ENCODE assay signal across 8 cellular contexts in the genomic region with DNA sequence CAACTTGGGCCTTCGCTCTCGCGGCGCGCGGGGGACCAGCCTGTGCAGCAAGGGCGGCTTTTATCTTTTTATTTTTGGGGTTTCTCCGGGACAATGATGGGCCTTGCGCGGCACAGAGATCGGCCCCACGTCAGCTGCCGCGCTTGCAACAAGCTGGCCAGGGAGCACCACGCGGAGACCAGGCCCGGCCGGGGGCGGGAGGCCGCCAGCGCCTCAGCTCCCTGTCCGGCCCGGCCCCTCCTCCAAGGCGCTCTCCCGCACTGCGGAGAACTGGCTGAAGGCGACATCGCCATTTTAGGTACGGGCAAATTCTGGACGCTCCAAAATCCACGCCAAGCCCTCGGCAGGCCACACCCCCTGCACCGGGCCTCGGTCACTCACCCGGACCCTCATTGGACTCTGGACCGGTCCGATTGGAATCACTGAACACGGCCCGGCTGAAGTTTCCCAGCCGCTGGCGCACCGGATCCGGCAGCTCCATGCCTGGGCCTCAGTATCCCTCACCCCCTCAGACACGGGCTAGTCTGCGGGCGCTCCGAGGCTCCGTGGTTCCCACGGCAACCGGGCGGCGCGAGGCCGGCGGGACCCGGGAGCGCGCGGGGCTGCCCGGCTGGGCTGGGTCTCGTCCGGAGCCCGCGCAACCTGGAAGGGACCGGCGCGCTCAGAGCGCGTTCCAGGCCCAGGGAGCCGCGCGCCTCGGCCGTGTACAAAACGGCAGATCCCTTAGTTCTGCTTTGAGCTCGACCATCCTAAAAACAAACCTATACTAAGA. TPM values are rescaled to one million over a fixed set of nuclear protein-coding genes. Genes with fewer than 3 reads are reported as not detected.
DNase-seq lines count a peak whose midpoint lies in the region; ATAC-seq and TF ChIP-seq lines count a peak whose summit lies in the region.

Gene TMEM17, minus strand, starts transcription at position 547 of the 772 bp plus-strand sequence. Its CDS starts 66 bp downstream, at position 481.

- intact Hi-C loops in CD8-positive, alpha-beta T cell (cut with DNase I, micrococcal nuclease): no loop called here

- ATAC-seq in CD8-positive, alpha-beta T cell: peak; percentile 17
- peak; percentile 81 for ATAC-seq in HG03196 (IDR thresholded peaks at IDR 0.05; ENCODE audit: unreplicated experiment)
- ATAC-seq in stimulated activated naive B cell treated with anti-CD40 and anti-IgM and Interleukin-4, amounts not matched to agents 10 μg/mL and 1 μg/mL and 100 μg/mL, for 72 hours (replicated peaks): peak; percentile 86 to 87

- WGBS in mesodermal cell (ENCODE audit: insufficient coverage in 2 of 2), 2 experiments: 1 to 2% methylated on average over 59 to 61 of the region's 76 CpGs

- POLR2A ChIA-PET in CD8-positive, alpha-beta T cell (lab: Charles Lee): interaction anchor here (0.9 kb wide), 1 partner anchor 9 kb away, joined by 4 read pairs; no protein-coding TSS in a partner anchor
- POLR2A ChIA-PET in activated CD4-positive, alpha-beta T cell treated with anti-CD3 and anti-CD28 coated beads, Interleukin-2, amount 10 ng/mL, durations not matched to agents 7 days and 5 days (lab: Charles Lee): no interaction called here

- H3K36me3 ChIP-seq in CD8-positive, alpha-beta T cell (ENCODE audit: insufficient read depth, low read length): no peaks in the 10 kb centered on the region
- H3K36me3 ChIP-seq in mesodermal cell (ENCODE audit: control insufficient read depth, insufficient read depth, low read length): no peaks in the 10 kb centered on the region

- H3K4me1 ChIP-seq in CD8-positive, alpha-beta T cell (ENCODE audit: insufficient read depth, low read length): peaks cover 5% of the 10 kb centered on the region
- H3K4me1 ChIP-seq in mesodermal cell (ENCODE audit: control insufficient read depth, insufficient read depth, low read length, poor library complexity, severe bottlenecking): no peaks in the 10 kb centered on the region

- H3K27me3 Mint-ChIP-seq in CD8-positive, alpha-beta T cell (ENCODE audit: low read depth): peaks cover 26% of the 10 kb centered on the region
- peaks cover 26% of the 10 kb centered on the region for H3K27me3 Mint-ChIP-seq in activated CD4-positive, alpha-beta T cell treated with anti-CD3 and anti-CD28 coated beads, Interleukin-2, amount 10 ng/mL, durations not matched to agents 7 days and 5 days
- H3K27me3 Mint-ChIP-seq in stimulated activated naive B cell treated with anti-CD40 and anti-IgM and Interleukin-4, amounts not matched to agents 10 μg/mL and 1 μg/mL and 100 μg/mL, for 72 hours: peaks cover 12 to 20% of the 10 kb centered on the region in 2 donors

- CTCF ChIA-PET in CD8-positive, alpha-beta T cell (lab: Charles Lee): no interaction called here
- CTCF ChIA-PET in activated CD4-positive, alpha-beta T cell treated with anti-CD3 and anti-CD28 coated beads, Interleukin-2, amount 10 ng/mL, durations not matched to agents 7 days and 5 days (lab: Charles Lee): no interaction called here

- peak in 3 of 7 experiments; percentile 8 to 48 (median 34) for DNase-seq in CD8-positive, alpha-beta T cell
- DNase-seq in NCI-H2227 treated with DMSO at 0.1 percent for 48 hours (lab: John Stamatoyannopoulos, UW): peak; percentile 97
- peak; percentile 25 for DNase-seq in activated CD4-positive, alpha-beta T cell treated with anti-CD3 and anti-CD28 coated beads, Interleukin-2, amount 10 ng/mL, durations not matched to agents 7 days and 5 days
- no peak for DNase-seq in epithelial cell of prostate (ENCODE audit: low read depth, low spot score)
- peak; percentile 56 for DNase-seq in stimulated activated naive B cell treated with anti-CD40 and anti-IgM and Interleukin-4, amounts not matched to agents 10 μg/mL and 1 μg/mL and 100 μg/mL, for 72 hours

- peak within 1 kb of the TSS; percentile 44 for H3K4me3 ChIP-seq in CD8-positive, alpha-beta T cell (ENCODE audit: low read depth, low read length)
- peak within 1 kb of the TSS; percentile 56 for H3K4me3 ChIP-seq in mesodermal cell (ENCODE audit: extremely low read depth, insufficient read depth, low read length, poor library complexity, severe bottlenecking)

- TF ChIP-seq CTCF in CD8-positive, alpha-beta T cell (IDR thresholded peaks at IDR 0.05): no peak

- H3K9me3 ChIP-seq in CD8-positive, alpha-beta T cell (ENCODE audit: low read length): no peaks in the 10 kb centered on the region
- no peaks in the 10 kb centered on the region for H3K9me3 ChIP-seq in mesodermal cell (ENCODE audit: control insufficient read depth, low read length)

- H3K9me3 Mint-ChIP-seq in CD8-positive, alpha-beta T cell: no peaks in the 10 kb centered on the region
- H3K9me3 Mint-ChIP-seq in activated CD4-positive, alpha-beta T cell treated with anti-CD3 and anti-CD28 coated beads, Interleukin-2, amount 10 ng/mL, durations not matched to agents 7 days and 5 days: no peaks in the 10 kb centered on the region
- H3K9me3 Mint-ChIP-seq in stimulated activated naive B cell treated with anti-CD40 and anti-IgM and Interleukin-4, amounts not matched to agents 10 μg/mL and 1 μg/mL and 100 μg/mL, for 72 hours: no peaks in the 10 kb centered on the region

- no peaks in the 10 kb centered on the region for H3K36me3 Mint-ChIP-seq in CD8-positive, alpha-beta T cell
- H3K36me3 Mint-ChIP-seq in activated CD4-positive, alpha-beta T cell treated with anti-CD3 and anti-CD28 coated beads, Interleukin-2, amount 10 ng/mL, durations not matched to agents 7 days and 5 days (ENCODE audit: low read depth): no peaks in the 10 kb centered on the region
- H3K36me3 Mint-ChIP-seq in stimulated activated naive B cell treated with anti-CD40 and anti-IgM and Interleukin-4, amounts not matched to agents 10 μg/mL and 1 μg/mL and 100 μg/mL, for 72 hours: no peaks in the 10 kb centered on the region

- peak within 1 kb of the TSS; percentile 49 for H3K27ac Mint-ChIP-seq in CD8-positive, alpha-beta T cell
- no peak within 1 kb of the TSS for H3K27ac Mint-ChIP-seq in activated CD4-positive, alpha-beta T cell treated with anti-CD3 and anti-CD28 coated beads, Interleukin-2, amount 10 ng/mL, durations not matched to agents 7 days and 5 days
- peak within 1 kb of the TSS; percentile 85 for H3K27ac Mint-ChIP-seq in stimulated activated naive B cell treated with anti-CD40 and anti-IgM and Interleukin-4, amounts not matched to agents 10 μg/mL and 1 μg/mL and 100 μg/mL, for 72 hours

- peak; percentile 38 for TF ChIP-seq POLR2A in GM19193 (IDR thresholded peaks at IDR 0.05; ENCODE audit: extremely low read depth, insufficient read depth, insufficient read length)

- H3K4me3 Mint-ChIP-seq in CD8-positive, alpha-beta T cell: peak within 1 kb of the TSS; percentile 71
- peak within 1 kb of the TSS; percentile 67 for H3K4me3 Mint-ChIP-seq in activated CD4-positive, alpha-beta T cell treated with anti-CD3 and anti-CD28 coated beads, Interleukin-2, amount 10 ng/mL, durations not matched to agents 7 days and 5 days
- H3K4me3 Mint-ChIP-seq in stimulated activated naive B cell treated with anti-CD40 and anti-IgM and Interleukin-4, amounts not matched to agents 10 μg/mL and 1 μg/mL and 100 μg/mL, for 72 hours: peak within 1 kb of the TSS; percentile 84 to 87

- no peak within 1 kb of the TSS for H3K27ac ChIP-seq in CD8-positive, alpha-beta T cell (ENCODE audit: low read depth, low read length)
- peak within 1 kb of the TSS; percentile 87 for H3K27ac ChIP-seq in epithelial cell of prostate
- H3K27ac ChIP-seq in mesodermal cell (ENCODE audit: low read depth, low read length, severe bottlenecking): peak within 1 kb of the TSS; percentile 92

- peaks cover 9% of the 10 kb centered on the region for H3K4me1 Mint-ChIP-seq in CD8-positive, alpha-beta T cell (ENCODE audit: low read depth)
- peaks cover 8% of the 10 kb centered on the region for H3K4me1 Mint-ChIP-seq in activated CD4-positive, alpha-beta T cell treated with anti-CD3 and anti-CD28 coated beads, Interleukin-2, amount 10 ng/mL, durations not matched to agents 7 days and 5 days
- peaks cover 5 to 7% of the 10 kb centered on the region in 2 donors for H3K4me1 Mint-ChIP-seq in stimulated activated naive B cell treated with anti-CD40 and anti-IgM and Interleukin-4, amounts not matched to agents 10 μg/mL and 1 μg/mL and 100 μg/mL, for 72 hours

- H3K27me3 ChIP-seq in CD8-positive, alpha-beta T cell (ENCODE audit: insufficient read depth, low read length): peaks cover 4% of the 10 kb centered on the region

RNA-seq across cellular contexts. Expression of gene TMEM17, which starts in this region (rescaled TPM):
- total RNA-seq in CD8-positive, alpha-beta T cell: not detected
- not detected for total RNA-seq in activated CD4-positive, alpha-beta T cell treated with anti-CD3 and anti-CD28 coated beads, Interleukin-2, amount 10 ng/mL, durations not matched to agents 7 days and 5 days
- polyA plus RNA-seq in mesodermal cell (2013, experiment 1 of 2): 1.8 TPM
- polyA plus RNA-seq in mesodermal cell (2013, experiment 2 of 2): 1.5 TPM

Comparison
In these comparisons a context has a peak if more than half of its experiments do, and no peak if none do; other contexts are left out.
1. Peak in ATAC-seq and H3K4me3 ChIP-seq in CD8-positive, alpha-beta T cell; RNA of the gene not detected or under 1 TPM.
2. Peak in DNase-seq in activated CD4-positive, alpha-beta T cell treated with anti-CD3 and anti-CD28 coated beads, Interleukin-2, amount 10 ng/mL, durations not matched to agents 7 days and 5 days; RNA of the gene not detected or under 1 TPM.
3. ATAC-seq: peak in every context shown above with its lines; median percentile 86 in stimulated activated naive B cell treated with anti-CD40 and anti-IgM and Interleukin-4, amounts not matched to agents 10 μg/mL and 1 μg/mL and 100 μg/mL, for 72 hours; 81 in HG03196; 17 in CD8-positive, alpha-beta T cell.